ENCODE assay signal across 7 cellular contexts in the genomic region with DNA sequence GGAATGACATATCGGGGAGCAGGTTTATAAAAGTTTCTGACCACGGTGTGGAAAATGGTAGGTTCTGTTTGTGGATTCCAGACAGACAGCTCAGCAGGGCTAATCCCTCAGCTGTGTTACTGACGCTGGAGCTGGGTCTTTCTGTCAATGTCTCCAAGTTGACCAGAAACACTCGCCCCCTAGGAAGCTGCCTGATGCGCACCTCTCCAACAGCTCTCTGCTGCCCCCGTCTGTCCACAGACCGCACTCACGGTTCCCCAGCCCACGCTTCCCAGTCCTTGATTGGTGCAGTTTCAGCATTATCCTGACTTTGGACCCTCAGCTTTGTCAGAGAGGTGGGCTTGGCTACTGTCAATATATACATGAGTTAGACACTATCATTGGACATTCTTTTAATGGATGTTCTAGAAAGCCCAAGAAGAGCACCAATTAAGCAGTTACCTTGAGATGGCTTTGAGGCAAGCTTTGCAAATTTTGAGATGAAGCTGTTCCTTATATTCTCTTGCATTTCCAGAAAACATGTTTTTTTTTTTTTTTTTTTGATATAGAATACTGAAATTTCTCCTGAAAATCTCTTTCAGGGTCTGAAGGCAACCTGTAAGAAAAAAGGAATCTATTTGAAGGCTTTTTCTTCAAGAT.
DNase-seq lines count a peak whose midpoint lies in the region; ATAC-seq and TF ChIP-seq lines count a peak whose summit lies in the region.

No MANE protein-coding gene starts in this region.

- no peaks in the 10 kb centered on the region for H3K9me3 ChIP-seq in HCT116 (ENCODE audit: control insufficient read depth in 1 of 2, insufficient read depth in 1 of 2, low read depth in 1 of 2, low read length in 2 of 2)
- no peaks in the 10 kb centered on the region for H3K9me3 ChIP-seq in MM.1S (replicated peaks; ENCODE audit: insufficient read depth, low read length)
- no peaks in the 10 kb centered on the region for H3K9me3 ChIP-seq in ascending aorta
- H3K9me3 ChIP-seq in spleen, result no peaks in the 10 kb centered on the region

- no peak for TF ChIP-seq POLR2A in HCT116 (IDR thresholded peaks at IDR 0.05; ENCODE audit: borderline replicate concordance, extremely low read depth, insufficient read depth, insufficient read length)
- no peak for TF ChIP-seq POLR2A in spleen (IDR thresholded peaks at IDR 0.05)

- DNase-seq in HCT116 (ENCODE audit: low read depth, low spot score) (peak; percentile 45), MM.1S (peak; percentile 40), T-helper 9 cell (peak; percentile 70), ascending aorta (ENCODE audit: low spot score in 2 of 2) (peak in 1 of 2 donors; percentile 78), hypothalamus (lab: John Stamatoyannopoulos, UW) (peak in 48 of 51 donors; percentile 3 to 79 (median 40)), spleen (peak; percentile 92)

- H3K4me2 ChIP-seq in HCT116 (ENCODE audit: low read length) (no peak overlapping the region), MM.1S (ENCODE audit: low read depth, low read length) (no peak overlapping the region)

- 16 to 20% (median 17%) methylated on average over 9 of the region's 9 CpGs for WGBS in spleen, 5 donors

- H3K9me2 ChIP-seq in HCT116 (ENCODE audit: insufficient read depth) (no peaks in the 10 kb centered on the region), MM.1S (replicated peaks; ENCODE audit: insufficient read depth, low read length) (no peaks in the 10 kb centered on the region)

- H3K4me3 ChIP-seq in HCT116 (replicated peaks in 1 of 2; ENCODE audit: low read depth in 1 of 2, low read length in 2 of 2), result no peak overlapping the region
- no peak overlapping the region for H3K4me3 ChIP-seq in MM.1S (ENCODE audit: low read length)
- no peak overlapping the region for H3K4me3 ChIP-seq in ascending aorta
- no peak overlapping the region for H3K4me3 ChIP-seq in spleen

- POLR2A ChIA-PET in HCT116 (lab: Charles Lee), result interaction anchor here (0.9 kb wide), 1 partner anchor 411 kb away, joined by 4 read pairs; no protein-coding TSS in a partner anchor

- H3K27me3 ChIP-seq in HCT116 (ENCODE audit: insufficient read depth, low read length), result no peaks in the 10 kb centered on the region
- no peaks in the 10 kb centered on the region for H3K27me3 ChIP-seq in MM.1S (replicated peaks; ENCODE audit: insufficient read depth, low read length)
- no peaks in the 10 kb centered on the region for H3K27me3 ChIP-seq in ascending aorta
- no peaks in the 10 kb centered on the region for H3K27me3 ChIP-seq in spleen (replicated peaks in 1 of 7)

- RAD21 ChIA-PET in HCT116 (lab: Charles Lee; ENCODE audit: low non-redundant PET in 1 of 2, low total read pairs in 2 of 2, uncharacterized antibody in 2 of 2, unreplicated experiment in 2 of 2), result interaction anchor here (1.0 to 1.3 kb wide), 5 partner anchors 26 to 627 kb away, joined by 3 to 6 read pairs (median 4); no protein-coding TSS in a partner anchor

- no peaks in the 10 kb centered on the region for H3K4me1 ChIP-seq in HCT116 (ENCODE audit: control insufficient read depth in 1 of 2, insufficient read depth in 2 of 2, low read length in 2 of 2)
- no peaks in the 10 kb centered on the region for H3K4me1 ChIP-seq in MM.1S (ENCODE audit: low read length)
- H3K4me1 ChIP-seq in ascending aorta, result no peaks in the 10 kb centered on the region
- H3K4me1 ChIP-seq in spleen, result peaks cover 0 to 7% (median 2%) of the 10 kb centered on the region in 6 donors

- BruUV-seq in HCT116 (replicated peaks; lab: Mats Ljungman, UMichigan), result no TSS peak

- H4K20me1 ChIP-seq in HCT116 (ENCODE audit: insufficient read depth) (no peaks in the 10 kb centered on the region), MM.1S (ENCODE audit: insufficient read depth, low read length) (no peaks in the 10 kb centered on the region)

- TF ChIP-seq CTCF in GM12874 (IDR thresholded peaks at IDR 0.05; ENCODE audit: insufficient read depth, low read depth, low read length), result peak; percentile 97
- TF ChIP-seq CTCF in HCT116 (IDR thresholded peaks at IDR 0.05 in 2 of 3, conservative IDR thresholded peaks at IDR 0.05 in 1 of 3; ENCODE audit: borderline replicate concordance in 1 of 3, insufficient read depth in 1 of 3, low read depth in 2 of 3, low read length in 2 of 3), result peak; percentile 91 to 98 (median 95)
- peak; percentile 96 for TF ChIP-seq CTCF in MM.1S (IDR thresholded peaks at IDR 0.05; ENCODE audit: low read length)
- TF ChIP-seq CTCF in ascending aorta (IDR thresholded peaks at IDR 0.05), result peak; percentile 83 to 97 (median 92)
- peak; percentile 75 to 94 (median 89) for TF ChIP-seq CTCF in spleen (IDR thresholded peaks at IDR 0.05 in 8 of 11, conservative IDR thresholded peaks at IDR 0.05 in 3 of 11)

- H3K79me2 ChIP-seq in HCT116 (ENCODE audit: insufficient read depth, low read length) (no peaks in the 10 kb centered on the region), MM.1S (ENCODE audit: low read length) (no peaks in the 10 kb centered on the region)

- CTCF ChIA-PET in HCT116 (lab: Charles Lee), result interaction anchor here (0.6 to 3.0 kb wide), 19 partner anchors 10 to 584 kb away, joined by 3 to 19 read pairs (median 4); partner anchors contain the start of gene TBC1D5

- no peaks in the 10 kb centered on the region for H3K36me3 ChIP-seq in HCT116 (ENCODE audit: control insufficient read depth in 1 of 2, insufficient read depth in 2 of 2, low read length in 2 of 2)
- H3K36me3 ChIP-seq in MM.1S (replicated peaks; ENCODE audit: insufficient read depth, low read length), result no peaks in the 10 kb centered on the region
- H3K36me3 ChIP-seq in ascending aorta, result no peaks in the 10 kb centered on the region
- no peaks in the 10 kb centered on the region for H3K36me3 ChIP-seq in spleen

- H2AFZ ChIP-seq in HCT116 (ENCODE audit: low read depth, low read length, poor library complexity, severe bottlenecking) (peak overlapping the region; percentile 72), MM.1S (ENCODE audit: low read length) (no peak overlapping the region)

- ATAC-seq in HCT116, result peak; percentile 99

- H3K9ac ChIP-seq in HCT116 (ENCODE audit: low read length) (no peak overlapping the region), MM.1S (ENCODE audit: low read length) (no peak overlapping the region)

- no peaks in the 10 kb centered on the region for H3F3A ChIP-seq in MM.1S (ENCODE audit: insufficient read depth, low read length)

- intact Hi-C loops in HCT116 (cut with micrococcal nuclease), result loop anchor here (1.0 to 10.0 kb wide), 6 partner anchors 196 to 1237 kb away; partner anchors contain the start of gene DAZL
- intact Hi-C loops in ascending aorta (cut with DNase I), result loop anchor here (1.0 to 10.0 kb wide), 4 partner anchors 195 to 1237 kb away; partner anchors contain the start of gene DAZL
- intact Hi-C loops in spleen (cut with DNase I; ENCODE audit: low total_unique reads), result loop anchor here (5.0 to 10.0 kb wide), 4 partner anchors 197 to 1237 kb away; partner anchors contain the start of gene DAZL

- H3K27ac ChIP-seq in HCT116 (ENCODE audit: low read depth, low read length) (no peak overlapping the region), MM.1S (ENCODE audit: low read length) (no peak overlapping the region), ascending aorta (no peak overlapping the region), spleen (no peak overlapping the region)

- TF ChIP-seq RAD21 in HCT116 (IDR thresholded peaks at IDR 0.05; ENCODE audit: low read depth), result peak; percentile 96

TF ChIP-seq in HCT116, 20 proteins besides CTCF, POLR2A, EP300 and RAD21:
- no peak for TF ChIP-seq JUND (IDR thresholded peaks at IDR 0.05)
- peak; percentile 61; the same call in 1 of the 2 replicates for TF ChIP-seq EGR1 (IDR thresholded peaks at IDR 0.05; ENCODE audit: low read depth)
TF ChIP-seq in HCT116: peak in this region for 1.
